In genomic region chr17:1094591-1094990, GRCh38 we compare ENCODE assay signal across 25 cellular contexts.
DNase-seq lines count a peak whose midpoint lies in the region; ATAC-seq and TF ChIP-seq lines count a peak whose summit lies in the region.
"Had no signal": no experiment of that assay in that cellular context is flagged by ENCODE, and none has a peak within 500 bp of the region (broad histone marks: within the 10 kb centered on the region; RNA-seq: fewer than 3 reads in every experiment).

No MANE protein-coding gene starts in this region.

- no peaks in the 10 kb centered on the region for H3K9me3 Mint-ChIP-seq in T-helper 2 cell treated with Interferon-gamma antibody and Interleukin-4, amounts not matched to agents 5 μg/mL and 100 μg/mL, for 36 hours
- H3K9me3 Mint-ChIP-seq in nephron progenitor cell = no peaks in the 10 kb centered on the region
- no peaks in the 10 kb centered on the region for H3K9me3 Mint-ChIP-seq in stimulated activated memory B cell treated with anti-CD40 and anti-IgM and Interleukin-4, amounts not matched to agents 10 μg/mL and 1 μg/mL and 100 μg/mL, for 72 hours
- H3K9me3 Mint-ChIP-seq: activated naive CD4-positive, alpha-beta T cell treated with anti-CD3 and anti-CD28 coated beads, Interleukin-2, amount 50 U/mL, for 24 hours; activated T-helper 17 cell treated with anti-CD3 and anti-CD28 coated beads, Interleukin-2, amount 50 U/mL, for 72 hours; WTC11 had no signal

- TF ChIP-seq CTCF in right atrium auricular region (IDR thresholded peaks at IDR 0.05) = no peak
- no peak for TF ChIP-seq CTCF in nephron progenitor cell (IDR thresholded peaks at IDR 0.05)
- no peak for TF ChIP-seq CTCF in upper lobe of right lung (IDR thresholded peaks at IDR 0.05)

- no peak overlapping the region for H3K4me3 ChIP-seq in right atrium auricular region
- H3K4me3 ChIP-seq in upper lobe of right lung = no peak overlapping the region
- H3K4me3 ChIP-seq: colonic mucosa, prostate gland had no signal

- H3K4me1 Mint-ChIP-seq in T-helper 2 cell treated with Interferon-gamma antibody and Interleukin-4, amounts not matched to agents 5 μg/mL and 100 μg/mL, for 36 hours (ENCODE audit: low read depth) = peaks cover 29% of the 10 kb centered on the region
- H3K4me1 Mint-ChIP-seq in nephron progenitor cell = peaks cover 40% of the 10 kb centered on the region
- peaks cover 13% of the 10 kb centered on the region for H3K4me1 Mint-ChIP-seq in stimulated activated memory B cell treated with anti-CD40 and anti-IgM and Interleukin-4, amounts not matched to agents 10 μg/mL and 1 μg/mL and 100 μg/mL, for 72 hours

- H3K9me3 ChIP-seq in right atrium auricular region (no peaks in the 10 kb centered on the region), upper lobe of right lung (no peaks in the 10 kb centered on the region)
- H3K9me3 ChIP-seq: colonic mucosa, prostate gland had no signal

- ATAC-seq in Right ventricle myocardium inferior (no peak), upper lobe of right lung (no peak), GM18858 (IDR thresholded peaks at IDR 0.05; ENCODE audit: unreplicated experiment) (no peak)
- ATAC-seq in stimulated activated memory B cell treated with anti-CD40 and anti-IgM and Interleukin-4, amounts not matched to agents 10 μg/mL and 1 μg/mL and 100 μg/mL, for 72 hours = no peak
- ATAC-seq: activated T-helper 17 cell treated with anti-CD3 and anti-CD28 coated beads, Interleukin-2, amount 50 U/mL, for 72 hours; HCT116; WTC11 had no signal

- intact Hi-C loops in Right ventricle myocardium inferior (cut with DNase I) = no loop called here
- intact Hi-C loops in upper lobe of right lung (cut with DNase I) = no loop called here

- H3K27me3 Mint-ChIP-seq in T-helper 2 cell treated with Interferon-gamma antibody and Interleukin-4, amounts not matched to agents 5 μg/mL and 100 μg/mL, for 36 hours (ENCODE audit: low read depth) = no peaks in the 10 kb centered on the region
- peaks cover 3% of the 10 kb centered on the region for H3K27me3 Mint-ChIP-seq in nephron progenitor cell (ENCODE audit: low read depth, poor library complexity)
- no peaks in the 10 kb centered on the region for H3K27me3 Mint-ChIP-seq in stimulated activated memory B cell treated with anti-CD40 and anti-IgM and Interleukin-4, amounts not matched to agents 10 μg/mL and 1 μg/mL and 100 μg/mL, for 72 hours
- H3K27me3 Mint-ChIP-seq: activated naive CD4-positive, alpha-beta T cell treated with anti-CD3 and anti-CD28 coated beads, Interleukin-2, amount 50 U/mL, for 24 hours; activated T-helper 17 cell treated with anti-CD3 and anti-CD28 coated beads, Interleukin-2, amount 50 U/mL, for 72 hours had no signal

- H3K4me1 ChIP-seq in right atrium auricular region (peaks cover 0 to 34% of the 10 kb centered on the region in 2 donors), upper lobe of right lung (peaks cover 55% of the 10 kb centered on the region)

- peaks cover 45% of the 10 kb centered on the region for H3K36me3 ChIP-seq in right atrium auricular region
- peaks cover 35% of the 10 kb centered on the region for H3K36me3 ChIP-seq in upper lobe of right lung
- H3K36me3 ChIP-seq: prostate gland had no signal

- H3K4me3 Mint-ChIP-seq in T-helper 2 cell treated with Interferon-gamma antibody and Interleukin-4, amounts not matched to agents 5 μg/mL and 100 μg/mL, for 36 hours = no peak overlapping the region
- no peak overlapping the region for H3K4me3 Mint-ChIP-seq in nephron progenitor cell
- no peak overlapping the region for H3K4me3 Mint-ChIP-seq in stimulated activated memory B cell treated with anti-CD40 and anti-IgM and Interleukin-4, amounts not matched to agents 10 μg/mL and 1 μg/mL and 100 μg/mL, for 72 hours
- H3K4me3 Mint-ChIP-seq: activated naive CD4-positive, alpha-beta T cell treated with anti-CD3 and anti-CD28 coated beads, Interleukin-2, amount 50 U/mL, for 24 hours; activated T-helper 17 cell treated with anti-CD3 and anti-CD28 coated beads, Interleukin-2, amount 50 U/mL, for 72 hours; WTC11 had no signal

- DNase-seq in T-helper 2 cell treated with Interferon-gamma antibody and Interleukin-4, amounts not matched to agents 5 μg/mL and 100 μg/mL, for 36 hours (ENCODE audit: low spot score) = no peak
- no peak for DNase-seq in T-helper 2 cell
- no peak for DNase-seq in right atrium auricular region (ENCODE audit: low spot score)
- DNase-seq in Right ventricle myocardium inferior (ENCODE audit: missing footprints) = no peak
- no peak for DNase-seq in nephron progenitor cell
- DNase-seq in upper lobe of right lung = no peak
- DNase-seq: 8988T; colonic mucosa; DND-41; effector memory CD4-positive, alpha-beta T cell; erythroblast; IMR-90; NCI-H146; NCI-H2107; NCI-H446; NCI-H748 treated with DMSO at 0.1 percent for 48 hours; SHP77 treated with DMSO at 0.1 percent for 48 hours; stimulated activated CD4-positive, alpha-beta T cell treated with anti-CD3 and anti-CD28 coated beads, Interleukin-4, amount 100 ng/mL, for 24 hours had no signal

- peak overlapping the region; percentile 71 to 83 for H3K27ac ChIP-seq in right atrium auricular region
- peak overlapping the region; percentile 85 for H3K27ac ChIP-seq in upper lobe of right lung

- peak overlapping the region; percentile 65 for H3K27ac Mint-ChIP-seq in T-helper 2 cell treated with Interferon-gamma antibody and Interleukin-4, amounts not matched to agents 5 μg/mL and 100 μg/mL, for 36 hours
- H3K27ac Mint-ChIP-seq in nephron progenitor cell = peak overlapping the region; percentile 61
- no peak overlapping the region for H3K27ac Mint-ChIP-seq in stimulated activated memory B cell treated with anti-CD40 and anti-IgM and Interleukin-4, amounts not matched to agents 10 μg/mL and 1 μg/mL and 100 μg/mL, for 72 hours
- H3K27ac Mint-ChIP-seq: activated naive CD4-positive, alpha-beta T cell treated with anti-CD3 and anti-CD28 coated beads, Interleukin-2, amount 50 U/mL, for 24 hours; activated T-helper 17 cell treated with anti-CD3 and anti-CD28 coated beads, Interleukin-2, amount 50 U/mL, for 72 hours; WTC11 had no signal

- H3K27me3 ChIP-seq in right atrium auricular region (no peaks in the 10 kb centered on the region), upper lobe of right lung (no peaks in the 10 kb centered on the region)
- H3K27me3 ChIP-seq: colonic mucosa had no signal

- H3K36me3 Mint-ChIP-seq in T-helper 2 cell treated with Interferon-gamma antibody and Interleukin-4, amounts not matched to agents 5 μg/mL and 100 μg/mL, for 36 hours (ENCODE audit: low read depth) = peaks cover 43% of the 10 kb centered on the region
- peaks cover 49% of the 10 kb centered on the region for H3K36me3 Mint-ChIP-seq in nephron progenitor cell (ENCODE audit: low read depth)
- peaks cover 49% of the 10 kb centered on the region for H3K36me3 Mint-ChIP-seq in stimulated activated memory B cell treated with anti-CD40 and anti-IgM and Interleukin-4, amounts not matched to agents 10 μg/mL and 1 μg/mL and 100 μg/mL, for 72 hours
